ENCODE assay signal across 8 cellular contexts in the genomic region with DNA sequence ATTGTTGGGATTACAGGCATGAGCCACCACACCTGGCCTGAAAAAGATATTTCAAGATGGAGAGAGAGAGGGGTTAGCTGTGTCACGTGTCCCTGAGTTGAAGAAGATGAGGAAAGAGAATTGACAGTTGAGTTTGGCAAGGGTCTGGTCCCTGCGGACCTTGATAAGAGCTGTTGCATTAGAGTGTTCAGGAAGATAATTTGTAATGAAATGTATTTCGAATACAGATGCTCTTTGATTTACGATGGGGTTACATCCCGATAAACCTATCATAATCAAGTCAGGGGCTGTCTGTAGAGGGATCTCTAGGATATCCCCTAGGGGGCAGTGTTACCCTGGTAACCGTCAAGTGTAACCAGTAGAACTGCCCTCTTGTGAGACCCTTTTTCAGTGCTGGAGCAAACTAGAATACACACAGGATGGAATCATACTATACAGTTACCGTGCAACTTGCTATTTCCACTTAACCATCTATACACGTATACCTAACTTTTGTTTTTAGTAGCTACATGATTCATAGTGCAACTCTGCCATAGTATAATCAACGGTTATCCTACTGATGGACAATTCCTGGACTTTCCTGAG. TPM values are rescaled to one million over a fixed set of nuclear protein-coding genes. Genes with fewer than 3 reads are reported as not detected.
DNase-seq lines count a peak whose midpoint lies in the region; ATAC-seq and TF ChIP-seq lines count a peak whose summit lies in the region.

No MANE protein-coding gene starts in this region.

- H3K9me3 Mint-ChIP-seq in effector memory CD8-positive, alpha-beta T cell, result no peaks in the 10 kb centered on the region

- H3K36me3 ChIP-seq in mucosa of descending colon (ENCODE audit: low read depth) (no peaks in the 10 kb centered on the region), tibial artery (peaks cover 0 to 11% (median 0%) of the 10 kb centered on the region in 3 donors)

- H3K4me1 ChIP-seq in mucosa of descending colon (ENCODE audit: low read depth) (peaks cover 11% of the 10 kb centered on the region), tibial artery (peaks cover 5 to 41% (median 30%) of the 10 kb centered on the region in 4 donors)

- intact Hi-C loops in mucosa of descending colon (cut with DNase I, micrococcal nuclease) (no loop called here), tibial artery (cut with DNase I; ENCODE audit: low total_unique reads) (no loop called here)

- H3K27me3 Mint-ChIP-seq in effector memory CD8-positive, alpha-beta T cell, result no peaks in the 10 kb centered on the region

- DNase-seq in ELF-1 (ENCODE audit: low read depth, low spot score), result peak; percentile 51
- peak; percentile 62 for DNase-seq in HCEC 1CT
- DNase-seq in NCI-H2227 treated with DMSO at 0.1 percent for 48 hours (lab: John Stamatoyannopoulos, UW), result peak; percentile 55
- peak; percentile 44 for DNase-seq in activated CD4-positive, CD25-positive, alpha-beta regulatory T cell treated with anti-CD3 and anti-CD28 coated beads, Interleukin-2, amount 50 U/mL, for 16 hours (ENCODE audit: low read depth, low spot score)
- peak; percentile 52 to 60 (median 54) for DNase-seq in effector memory CD8-positive, alpha-beta T cell
- DNase-seq in mucosa of descending colon, result peak in 1 of 3 donors; percentile 67
- DNase-seq in tibial artery, result no peak

- H3K4me3 ChIP-seq in mucosa of descending colon (no peak overlapping the region), tibial artery (no peak overlapping the region)

- H3K9me3 ChIP-seq in mucosa of descending colon (no peaks in the 10 kb centered on the region), tibial artery (no peaks in the 10 kb centered on the region)

- H3K27ac ChIP-seq in tibial artery, result no peak overlapping the region

- TF ChIP-seq CTCF in mucosa of descending colon (IDR thresholded peaks at IDR 0.05) (peak; percentile 18), tibial artery (IDR thresholded peaks at IDR 0.05) (peak; percentile 36 to 46)

- H3K36me3 Mint-ChIP-seq in effector memory CD8-positive, alpha-beta T cell (ENCODE audit: insufficient read depth), result peaks cover 11% of the 10 kb centered on the region

- no peaks in the 10 kb centered on the region for H3K27me3 ChIP-seq in tibial artery

- H3K27ac Mint-ChIP-seq in effector memory CD8-positive, alpha-beta T cell, result peak overlapping the region; percentile 18 to 50

- ATAC-seq in effector memory CD8-positive, alpha-beta T cell (replicated peaks), result peak; percentile 42
- ATAC-seq in mucosa of descending colon, result peak; percentile 50
- ATAC-seq in HG02884 (IDR thresholded peaks at IDR 0.05; ENCODE audit: unreplicated experiment), result no peak

- H3K4me3 Mint-ChIP-seq in effector memory CD8-positive, alpha-beta T cell, result peak overlapping the region; percentile 91 to 97

- peaks cover 32 to 39% of the 10 kb centered on the region in 2 donors for H3K4me1 Mint-ChIP-seq in effector memory CD8-positive, alpha-beta T cell (ENCODE audit: low read depth in 2 of 2)

RNA-seq across cellular contexts. Expression of a gene that starts 1.5 kb away (rescaled TPM):
- total RNA-seq in mucosa of descending colon, result 10 to 100 TPM; 33.7 to 47.4 (median 42.6) TPM

RNA-seq across cellular contexts. Expression of a gene that starts 16.9 kb away (rescaled TPM):
- total RNA-seq in mucosa of descending colon, result 10 to 100 TPM; 24.3 to 35.1 (median 24.9) TPM

RNA-seq across cellular contexts. Expression of a gene that starts 21.8 kb away (rescaled TPM):
- total RNA-seq in mucosa of descending colon, result 1,000 to 10,000 TPM in 1 of 3 donors, 10 to 100 TPM in 2; 19.3 to 1,130 (median 71.6) TPM

RNA-seq across cellular contexts. Expression of a gene that starts 31.6 kb away (rescaled TPM):
- total RNA-seq in mucosa of descending colon, result 10 to 100 TPM; 57.9 to 69.6 (median 59.1) TPM

RNA-seq across cellular contexts. Expression of a gene that starts 36.8 kb away (rescaled TPM):
- 10 to 100 TPM in 2 of 3 donors, 1 to 10 TPM in 1; 8.7 to 10.9 (median 10.5) TPM for total RNA-seq in mucosa of descending colon

Comparison
In these comparisons a context has a peak if more than half of its experiments do, and no peak if none do; other contexts are left out.
1. DNase-seq: peak in ELF-1 (single experiment), HCEC 1CT (single experiment), NCI-H2227 treated with DMSO at 0.1 percent for 48 hours (single experiment), activated CD4-positive, CD25-positive, alpha-beta regulatory T cell treated with anti-CD3 and anti-CD28 coated beads, Interleukin-2, amount 50 U/mL, for 16 hours (single experiment) and effector memory CD8-positive, alpha-beta T cell (3 of 3); none in tibial artery (0 of 2).